Comparison of ENCODE assay signal across 8 cellular contexts in the genomic region with DNA sequence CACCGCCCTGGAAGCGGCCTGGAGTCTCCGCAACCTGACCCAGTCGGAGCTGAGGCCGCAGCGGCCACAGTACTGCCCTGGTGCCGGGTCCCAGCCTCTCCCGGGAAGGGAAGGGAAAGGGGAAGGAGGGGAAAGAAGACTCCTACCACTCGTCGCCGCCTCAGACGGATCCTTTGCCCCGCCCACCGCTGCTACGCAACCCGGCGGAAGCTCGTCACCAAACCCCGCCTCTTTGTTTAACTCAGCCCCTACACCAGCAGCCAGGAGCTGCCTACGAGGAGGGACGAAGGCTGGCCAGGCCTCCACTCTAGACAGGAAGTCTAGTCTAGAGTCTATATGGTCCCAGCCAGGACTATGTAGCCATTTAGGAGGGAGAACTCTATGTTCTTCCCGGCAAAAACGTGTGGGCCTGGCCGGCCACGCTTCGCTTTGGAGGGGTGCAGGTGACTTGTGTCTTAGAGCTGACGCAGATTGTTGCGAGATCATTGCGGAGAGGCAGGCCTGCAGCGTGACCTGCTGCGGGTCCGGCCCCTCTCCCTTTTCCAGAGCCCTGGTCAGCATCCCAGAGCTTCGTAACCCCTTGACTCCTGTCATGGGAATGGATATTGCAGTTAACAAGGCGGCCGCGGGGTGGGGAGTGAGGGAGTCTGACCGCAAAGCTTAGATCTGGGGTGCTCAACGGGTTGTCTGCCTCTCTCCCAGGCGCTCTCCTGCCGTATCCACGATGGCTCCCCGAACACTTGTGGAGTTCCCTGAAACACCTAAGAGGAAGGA. TPM values are rescaled to one million over a fixed set of nuclear protein-coding genes. Genes with fewer than 3 reads are reported as not detected.
DNase-seq lines count a peak whose midpoint lies in the region; ATAC-seq, FAIRE-seq and TF ChIP-seq lines count a peak whose summit lies in the region.

A gene (minus strand): TSS at position 166 of the 774 bp plus-strand sequence. CDS start 7,875 bp downstream, outside the sequence.

- H3K79me2 ChIP-seq in mammary epithelial cell (ENCODE audit: insufficient read depth, low read length), result peaks cover 37% of the 10 kb centered on the region

- CTCF ChIA-PET in mammary epithelial cell (lab: Charles Lee; ENCODE audit: low non-redundant PET), result interaction anchor here (0.5 to 2.0 kb wide), 5 partner anchors 14 to 485 kb away, joined by 3 to 16 read pairs (median 3); a partner anchor contains a TSS

- peak within 1 kb of the TSS; percentile 85 for H3K27ac ChIP-seq in WERI-Rb-1
- H3K27ac ChIP-seq in mammary epithelial cell (ENCODE audit: insufficient read depth, low read depth, low read length), result peak within 1 kb of the TSS; percentile 72
- peak within 1 kb of the TSS; percentile 93 for H3K27ac ChIP-seq in iPS-20b (ENCODE audit: low read length)
- peak within 1 kb of the TSS; percentile 86 to 90 for H3K27ac ChIP-seq in small intestine (ENCODE audit: low read depth in 1 of 2, low read length in 1 of 2)

- TF ChIP-seq CTCF in WERI-Rb-1 (IDR thresholded peaks at IDR 0.05; ENCODE audit: low read depth, low read length) (0 out of 2 replicates have a peak, but pooled peaks have one; percentile 10), mammary epithelial cell (conservative IDR thresholded peaks at IDR 0.05 in 1 of 2, IDR thresholded peaks at IDR 0.05 in 1 of 2; ENCODE audit: extremely low read depth in 1 of 2, insufficient read depth in 1 of 2, low read depth in 1 of 2, low read length in 2 of 2) (no peak)

- no peak for FAIRE-seq in small intestine (lab: Jason Lieb, UNC)

- H3K4me1 ChIP-seq in mammary epithelial cell (ENCODE audit: insufficient read depth, low read length) (peaks cover 21% of the 10 kb centered on the region), iPS-20b (ENCODE audit: insufficient read depth, low read length) (peaks cover 13% of the 10 kb centered on the region; the same call in 1 of the 2 replicates), small intestine (ENCODE audit: control insufficient read depth in 2 of 2, insufficient read depth in 1 of 2, low read depth in 1 of 2, low read length in 1 of 2) (peaks cover 3 to 7% of the 10 kb centered on the region in 2 donors)

- peak; percentile 87 for ATAC-seq in GM18873 (IDR thresholded peaks at IDR 0.05; ENCODE audit: low FRiP score, unreplicated experiment)
- peak; percentile 69 for ATAC-seq in HG03139 (IDR thresholded peaks at IDR 0.05; ENCODE audit: unreplicated experiment)

- H3K36me3 ChIP-seq in WERI-Rb-1 (no peaks in the 10 kb centered on the region; the same call in 1 of the 2 replicates), mammary epithelial cell (ENCODE audit: insufficient read depth, low read length) (no peaks in the 10 kb centered on the region), iPS-20b (ENCODE audit: insufficient read depth, low read depth, low read length) (peaks cover 11% of the 10 kb centered on the region; the same call in 1 of the 2 replicates), small intestine (ENCODE audit: control insufficient read depth in 2 of 2, insufficient read depth in 2 of 2, low read length in 2 of 2) (no peaks in the 10 kb centered on the region)

- H3K4me2 ChIP-seq in mammary epithelial cell (ENCODE audit: insufficient read depth, low read depth, low read length), result peak within 1 kb of the TSS; percentile 90

- BruUV-seq in mammary epithelial cell (replicated peaks; lab: Mats Ljungman, UMichigan), result TSS peak; percentile 53

- H3K9ac ChIP-seq in mammary epithelial cell (ENCODE audit: insufficient read depth, low read length), result peak within 1 kb of the TSS; percentile 72
- peak within 1 kb of the TSS; percentile 94 for H3K9ac ChIP-seq in iPS-20b (ENCODE audit: low read depth, low read length)

- intact Hi-C loops in mammary epithelial cell (cut with micrococcal nuclease), result loop anchor here (10.0 kb wide), 1 partner anchor 177 kb away; a partner anchor contains a TSS

- H4K20me1 ChIP-seq in mammary epithelial cell (ENCODE audit: insufficient read depth, low read length), result no peaks in the 10 kb centered on the region

- H3K27me3 ChIP-seq in WERI-Rb-1 (ENCODE audit: insufficient read depth, low read depth, severe bottlenecking), result no peaks in the 10 kb centered on the region
- H3K27me3 ChIP-seq in mammary epithelial cell (ENCODE audit: insufficient read depth, low read length), result no peaks in the 10 kb centered on the region
- H3K27me3 ChIP-seq in iPS-20b (ENCODE audit: insufficient read depth, low read length), result no peaks in the 10 kb centered on the region
- no peaks in the 10 kb centered on the region for H3K27me3 ChIP-seq in small intestine (ENCODE audit: control insufficient read depth in 2 of 2, insufficient read depth in 2 of 2, low read length in 2 of 2)

- H3K4me3 ChIP-seq in WERI-Rb-1 (ENCODE audit: low read depth, low read length) (peak within 1 kb of the TSS; percentile 67), mammary epithelial cell (replicated peaks in 1 of 3; ENCODE audit: insufficient read depth in 1 of 3, low read depth in 2 of 3, low read length in 3 of 3) (peak within 1 kb of the TSS; percentile 71 to 97 (median 79)), iPS-20b (ENCODE audit: low read length) (peak within 1 kb of the TSS; percentile 95), small intestine (ENCODE audit: low read depth in 1 of 2, low read length in 2 of 2) (peak within 1 kb of the TSS; percentile 61 to 78)

- DNase-seq in ACHN (peak; percentile 99), NCI-H2227 (lab: John Stamatoyannopoulos, UW; ENCODE audit: unreplicated experiment) (peak; percentile 94), WERI-Rb-1 (peak; percentile 97), mammary epithelial cell (peak; percentile 96), small intestine (peak; percentile 97)

- dilution Hi-C loops in mammary epithelial cell (cut with HindIII; ENCODE audit: low sequenced_read_pairs), result loop anchor here (5.0 kb wide), 1 partner anchor 105 kb away; a partner anchor contains a TSS

- WGBS in mammary epithelial cell (ENCODE audit: low coverage, missing lambda C conversion rate), result 2% methylated on average over 30 of the region's 42 CpGs
- 1 to 2% (median 1%) methylated on average over 40 to 42 of the region's 42 CpGs for WGBS in small intestine, 3 donors

- H2AFZ ChIP-seq in mammary epithelial cell (ENCODE audit: low read depth, low read length), result peak within 1 kb of the TSS; percentile 88

- H3K9me3 ChIP-seq in WERI-Rb-1 (ENCODE audit: severe bottlenecking), result no peaks in the 10 kb centered on the region
- H3K9me3 ChIP-seq in mammary epithelial cell (replicated peaks; ENCODE audit: insufficient read depth, low read length), result no peaks in the 10 kb centered on the region
- no peaks in the 10 kb centered on the region for H3K9me3 ChIP-seq in iPS-20b (ENCODE audit: insufficient read depth, low read depth, low read length)
- no peaks in the 10 kb centered on the region for H3K9me3 ChIP-seq in small intestine (ENCODE audit: control insufficient read depth, low read depth)

- in situ Hi-C loops in ACHN (cut with HindIII; ENCODE audit: low pct_ligation_motif_present, low pct_unique_long_range_greater_than_20kb, low sequenced_read_pairs) (no loop called here), mammary epithelial cell (cut with MboI; ENCODE audit: low sequenced_read_pairs in 2 of 2) (loop anchor here in 1 of 2 donors (25.0 kb wide), 2 partner anchors 240 to 485 kb away; a partner anchor contains a TSS)

RNA-seq across cellular contexts. Expression of the gene that starts here (rescaled TPM):
- 100 to 1,000 TPM in 1 of 2 donors, 10 to 100 TPM in 1; 66.8 to 151 TPM for total RNA-seq in mammary epithelial cell
- polyA plus RNA-seq in mammary epithelial cell (51.7 TPM), small intestine (10 to 100 TPM; 11.4 to 24.4 (median 12.2) TPM)
- 115 TPM for polyA minus RNA-seq in mammary epithelial cell

Comparison
In these comparisons a context has a peak if more than half of its experiments do, and no peak if none do; other contexts are left out.
1. Peak in every context shown above with its lines: DNase-seq, ATAC-seq, H3K4me3 ChIP-seq and H3K27ac ChIP-seq.